26 cellular contexts compared by ENCODE assay signal in genomic region chr18:31049189-31049588, GRCh38. TPM values are rescaled to one million over a fixed set of nuclear protein-coding genes. Genes with fewer than 3 reads are reported as not detected.
A peak's percentile ranks its signal among the peaks of the same experiment; 100 is the strongest.
DNase-seq lines count a peak whose midpoint lies in the region; ATAC-seq and FAIRE-seq lines count a peak whose summit lies in the region.
"Had no signal": no experiment of that assay in that cellular context is flagged by ENCODE, and none has a peak within 500 bp of the region (broad histone marks: within the 10 kb centered on the region; RNA-seq: fewer than 3 reads in every experiment).

No MANE protein-coding gene starts in this region.

- H3K4me1 Mint-ChIP-seq in activated CD4-positive, alpha-beta T cell treated with anti-CD3 and anti-CD28 coated beads, Interleukin-2, amount 10 ng/mL, durations not matched to agents 24 days and 14 days = no peaks in the 10 kb centered on the region
- H3K4me1 Mint-ChIP-seq in effector memory CD8-positive, alpha-beta T cell (ENCODE audit: low read depth in 2 of 2) = no peaks in the 10 kb centered on the region
- H3K4me1 Mint-ChIP-seq: activated CD4-positive, alpha-beta T cell treated with anti-CD3 and anti-CD28 coated beads, Interleukin-2, amount 10 ng/mL, durations not matched to agents 7 days and 5 days; IgD-negative memory B cell; neural crest cell had no signal

- no peaks in the 10 kb centered on the region for H3K4me1 ChIP-seq in mesodermal cell (ENCODE audit: control insufficient read depth, insufficient read depth, low read length, poor library complexity, severe bottlenecking)
- H3K4me1 ChIP-seq: gastrocnemius medialis had no signal

- peak; percentile 11 for DNase-seq in DMS79 treated with DMSO at 0.1 percent for 48 hours (lab: John Stamatoyannopoulos, UW)
- DNase-seq in DMS79 (lab: John Stamatoyannopoulos, UW) = no peak
- DNase-seq in NCI-H187 treated with DMSO at 0.1 percent for 48 hours (lab: John Stamatoyannopoulos, UW) = peak; percentile 28
- peak; percentile 75 for DNase-seq in OCI-M1 (lab: John Stamatoyannopoulos, UW)
- no peak for DNase-seq in activated CD4-positive, alpha-beta T cell treated with anti-CD3 and anti-CD28 coated beads, Interleukin-2, amount 10 ng/mL, durations not matched to agents 24 days and 14 days
- DNase-seq in frontal cortex (ENCODE audit: low spot score in 2 of 2) = no peak
- DNase-seq in effector memory CD8-positive, alpha-beta T cell = no peak
- DNase-seq: activated CD4-positive, alpha-beta T cell treated with anti-CD3 and anti-CD28 coated beads, Interleukin-2, amount 10 ng/mL, durations not matched to agents 7 days and 5 days; activated effector memory CD4-positive, alpha-beta T cell treated with anti-CD3 and anti-CD28 coated beads, Interleukin-2, amount 50 U/mL, for 16 hours; gastrocnemius medialis; left cardiac atrium; MM.1S; NCI-H2171 treated with DMSO at 0.1 percent for 48 hours; stimulated activated CD4-positive, alpha-beta T cell treated with anti-CD3 and anti-CD28 coated beads, Interleukin-4, amount 100 ng/mL, for 24 hours had no signal

- ATAC-seq in effector memory CD8-positive, alpha-beta T cell (replicated peaks) = no peak
- ATAC-seq: gastrocnemius medialis, HCT116, left cardiac atrium had no signal

- H3K27ac Mint-ChIP-seq in activated CD4-positive, alpha-beta T cell treated with anti-CD3 and anti-CD28 coated beads, Interleukin-2, amount 10 ng/mL, durations not matched to agents 24 days and 14 days = no peak overlapping the region
- H3K27ac Mint-ChIP-seq in effector memory CD8-positive, alpha-beta T cell = no peak overlapping the region
- H3K27ac Mint-ChIP-seq: activated CD4-positive, alpha-beta T cell treated with anti-CD3 and anti-CD28 coated beads, Interleukin-2, amount 10 ng/mL, durations not matched to agents 7 days and 5 days; IgD-negative memory B cell; progenitor cell of endocrine pancreas had no signal

- H3K36me3 Mint-ChIP-seq in activated CD4-positive, alpha-beta T cell treated with anti-CD3 and anti-CD28 coated beads, Interleukin-2, amount 10 ng/mL, durations not matched to agents 24 days and 14 days (ENCODE audit: low read depth) = no peaks in the 10 kb centered on the region
- no peaks in the 10 kb centered on the region for H3K36me3 Mint-ChIP-seq in effector memory CD8-positive, alpha-beta T cell (ENCODE audit: insufficient read depth)
- H3K36me3 Mint-ChIP-seq: IgD-negative memory B cell had no signal

- FAIRE-seq in frontal cortex (lab: Jason Lieb, UNC) = no peak
- FAIRE-seq: D721Med, TTC549, urothelium cell line had no signal

- no peaks in the 10 kb centered on the region for H3K36me3 ChIP-seq in mesodermal cell (ENCODE audit: control insufficient read depth, insufficient read depth, low read length)
- H3K36me3 ChIP-seq: gastrocnemius medialis had no signal

- H3K4me3 ChIP-seq in mesodermal cell (ENCODE audit: extremely low read depth, insufficient read depth, low read length, poor library complexity, severe bottlenecking) = no peak overlapping the region
- H3K4me3 ChIP-seq: gastrocnemius medialis, skin epidermis had no signal

- H3K27ac ChIP-seq in mesodermal cell (ENCODE audit: low read depth, low read length, severe bottlenecking) = peak overlapping the region; percentile 24
- H3K27ac ChIP-seq: epithelial cell of prostate, gastrocnemius medialis, skin epidermis had no signal

- intact Hi-C loops in activated CD4-positive, alpha-beta T cell treated with anti-CD3 and anti-CD28 coated beads, Interleukin-2, amount 10 ng/mL, durations not matched to agents 24 days and 14 days (cut with micrococcal nuclease) = no loop called here

- no peaks in the 10 kb centered on the region for H3K9me3 ChIP-seq in mesodermal cell (ENCODE audit: control insufficient read depth, low read length)
- H3K9me3 ChIP-seq: gastrocnemius medialis had no signal

- peaks cover 2% of the 10 kb centered on the region for H3K27me3 Mint-ChIP-seq in activated CD4-positive, alpha-beta T cell treated with anti-CD3 and anti-CD28 coated beads, Interleukin-2, amount 10 ng/mL, durations not matched to agents 24 days and 14 days
- H3K27me3 Mint-ChIP-seq in effector memory CD8-positive, alpha-beta T cell = no peaks in the 10 kb centered on the region
- H3K27me3 Mint-ChIP-seq: IgD-negative memory B cell had no signal

- no peak overlapping the region for H3K4me3 Mint-ChIP-seq in activated CD4-positive, alpha-beta T cell treated with anti-CD3 and anti-CD28 coated beads, Interleukin-2, amount 10 ng/mL, durations not matched to agents 24 days and 14 days
- no peak overlapping the region for H3K4me3 Mint-ChIP-seq in effector memory CD8-positive, alpha-beta T cell
- H3K4me3 Mint-ChIP-seq: activated CD4-positive, alpha-beta T cell treated with anti-CD3 and anti-CD28 coated beads, Interleukin-2, amount 10 ng/mL, durations not matched to agents 7 days and 5 days; IgD-negative memory B cell; neural crest cell had no signal

- peaks cover 7% of the 10 kb centered on the region for H3K9me3 Mint-ChIP-seq in activated CD4-positive, alpha-beta T cell treated with anti-CD3 and anti-CD28 coated beads, Interleukin-2, amount 10 ng/mL, durations not matched to agents 24 days and 14 days
- H3K9me3 Mint-ChIP-seq in effector memory CD8-positive, alpha-beta T cell = peaks cover 21 to 22% of the 10 kb centered on the region in 2 donors

- 76 to 86% methylated on average over 3 to 4 of the region's 4 CpGs for WGBS in mesodermal cell (ENCODE audit: insufficient coverage in 2 of 2), 2 experiments

RNA-seq across cellular contexts. Expression of gene DSC3, which starts 6.6 kb away (rescaled TPM):
- polyA plus RNA-seq in mesodermal cell (2013, experiment 1 of 2) = 5.8 TPM
- polyA plus RNA-seq in mesodermal cell (2013, experiment 2 of 2) = 8.1 TPM
- total RNA-seq in activated CD4-positive, alpha-beta T cell treated with anti-CD3 and anti-CD28 coated beads, Interleukin-2, amount 10 ng/mL, durations not matched to agents 24 days and 14 days = not detected in 2 replicates
- total RNA-seq in frontal cortex = 0.82 TPM
- total RNA-seq: A172; activated CD4-positive, alpha-beta T cell treated with anti-CD3 and anti-CD28 coated beads, Interleukin-2, amount 10 ng/mL, durations not matched to agents 7 days and 5 days had no signal
- polyA plus RNA-seq: BJ, IgD-negative memory B cell had no signal

RNA-seq across cellular contexts. Expression of gene DSC2, which starts 53.0 kb away (rescaled TPM):
- 34.5 TPM for polyA plus RNA-seq in mesodermal cell (2013, experiment 1 of 2)
- 43.3 TPM for polyA plus RNA-seq in mesodermal cell (2013, experiment 2 of 2)
- total RNA-seq in activated CD4-positive, alpha-beta T cell treated with anti-CD3 and anti-CD28 coated beads, Interleukin-2, amount 10 ng/mL, durations not matched to agents 24 days and 14 days = not detected in 2 replicates
- total RNA-seq in frontal cortex = 5.3 TPM
- total RNA-seq: A172; activated CD4-positive, alpha-beta T cell treated with anti-CD3 and anti-CD28 coated beads, Interleukin-2, amount 10 ng/mL, durations not matched to agents 7 days and 5 days had no signal
- polyA plus RNA-seq: BJ, IgD-negative memory B cell had no signal

Comparison
In these comparisons a context has a peak if more than half of its experiments do, and no peak if none do; other contexts are left out.
1. DNase-seq: peak in DMS79 treated with DMSO at 0.1 percent for 48 hours (single experiment), NCI-H187 treated with DMSO at 0.1 percent for 48 hours (single experiment) and OCI-M1 (single experiment); none in DMS79 (single experiment), activated CD4-positive, alpha-beta T cell treated with anti-CD3 and anti-CD28 coated beads, Interleukin-2, amount 10 ng/mL, durations not matched to agents 24 days and 14 days (single experiment), frontal cortex (0 of 2) and effector memory CD8-positive, alpha-beta T cell (0 of 3).